8 cellular contexts compared by ENCODE assay signal in the genomic region with DNA sequence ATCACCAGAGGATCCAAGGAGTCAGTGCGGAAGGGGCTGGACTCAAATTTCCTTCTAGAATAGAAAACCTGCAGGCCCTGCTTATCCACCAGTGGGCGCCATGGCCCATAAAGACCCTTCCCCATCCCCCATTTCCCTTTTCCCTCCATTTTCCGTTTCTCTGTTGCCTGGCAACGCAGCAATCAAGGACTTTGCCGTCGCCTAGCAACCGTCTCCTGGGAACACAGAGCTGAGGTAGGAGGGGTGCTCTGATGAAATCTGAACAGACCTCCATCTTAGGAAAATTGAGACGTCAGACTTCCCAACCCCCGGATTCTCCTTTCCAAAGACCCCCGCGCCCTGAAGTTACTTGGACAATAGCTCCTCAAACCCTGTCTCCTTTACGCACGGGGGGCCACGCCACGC. TPM values are rescaled to one million over a fixed set of nuclear protein-coding genes. Genes with fewer than 3 reads are reported as not detected.
A peak's percentile ranks its signal among the peaks of the same experiment; 100 is the strongest.
DNase-seq lines count a peak whose midpoint lies in the region; ATAC-seq and TF ChIP-seq lines count a peak whose summit lies in the region.

No MANE protein-coding gene starts in this region.

- no peaks in the 10 kb centered on the region for H3K27me3 ChIP-seq in ectodermal cell (ENCODE audit: control insufficient read depth, insufficient read depth, low read length, poor library complexity, severe bottlenecking)
- no peaks in the 10 kb centered on the region for H3K27me3 ChIP-seq in lower lobe of right lung (ENCODE audit: low read depth)
- no peaks in the 10 kb centered on the region for H3K27me3 ChIP-seq in suprapubic skin

- ATAC-seq in lower lobe of right lung (peak; percentile 4 to 22), HG03571 (IDR thresholded peaks at IDR 0.05; ENCODE audit: unreplicated experiment) (no peak)

- no peak for DNase-seq in AG09309 (ENCODE audit: low read depth)
- DNase-seq in NCI-H1694 (lab: John Stamatoyannopoulos, UW), result peak; percentile 99
- peak; percentile 58 to 78 (median 75) for DNase-seq in T-helper 1 cell
- DNase-seq in lower lobe of right lung, result peak; percentile 84
- no peak for DNase-seq in suprapubic skin (ENCODE audit: low spot score in 2 of 2)

- H3K4me3 ChIP-seq in AG09309 (ENCODE audit: control insufficient read depth, low read depth, low read length) (peak overlapping the region; percentile 65), GM12875 (ENCODE audit: low read depth, low read length) (peak overlapping the region; percentile 43), ectodermal cell (ENCODE audit: insufficient read depth, low read depth, low read length) (peak overlapping the region; percentile 37), lower lobe of right lung (peak overlapping the region; percentile 70), suprapubic skin (peak overlapping the region; percentile 56)

- H3K27ac ChIP-seq in ectodermal cell (ENCODE audit: insufficient read depth, low read depth, low read length, poor library complexity, severe bottlenecking) (peak overlapping the region; percentile 95), lower lobe of right lung (peak overlapping the region; percentile 80), suprapubic skin (peak overlapping the region; percentile 72)

- intact Hi-C loops in lower lobe of right lung (cut with DNase I), result no loop called here

- no peaks in the 10 kb centered on the region for H3K36me3 ChIP-seq in ectodermal cell (ENCODE audit: control insufficient read depth, insufficient read depth, low read length)
- H3K36me3 ChIP-seq in lower lobe of right lung, result no peaks in the 10 kb centered on the region
- H3K36me3 ChIP-seq in suprapubic skin, result no peaks in the 10 kb centered on the region

- TF ChIP-seq CTCF in AG09309 (IDR thresholded peaks at IDR 0.05; ENCODE audit: control insufficient read depth, insufficient read depth, low read depth, low read length, missing control alignments) (peak; percentile 36), GM12875 (IDR thresholded peaks at IDR 0.05; ENCODE audit: borderline replicate concordance, insufficient read depth, low read depth, low read length) (peak; percentile 49), lower lobe of right lung (IDR thresholded peaks at IDR 0.05) (peak; percentile 35), suprapubic skin (IDR thresholded peaks at IDR 0.05) (peak; percentile 11 to 16)

- no peak for TF ChIP-seq POLR2A in suprapubic skin (IDR thresholded peaks at IDR 0.05)

- H3K9me3 ChIP-seq in ectodermal cell (ENCODE audit: control insufficient read depth, low read length), result no peaks in the 10 kb centered on the region
- H3K9me3 ChIP-seq in lower lobe of right lung, result no peaks in the 10 kb centered on the region
- H3K9me3 ChIP-seq in suprapubic skin, result no peaks in the 10 kb centered on the region

- WGBS in ectodermal cell, 2 experiments, result 0 to 1% methylated on average over 15 of the region's 15 CpGs
- 7% methylated on average over 15 of the region's 15 CpGs for WGBS in suprapubic skin

- H3K4me1 ChIP-seq in ectodermal cell (ENCODE audit: control insufficient read depth, insufficient read depth, low read length), result peaks cover 64% of the 10 kb centered on the region
- H3K4me1 ChIP-seq in lower lobe of right lung, result peaks cover 51% of the 10 kb centered on the region
- H3K4me1 ChIP-seq in suprapubic skin, result peaks cover 52% of the 10 kb centered on the region

- TF ChIP-seq EP300 in suprapubic skin (IDR thresholded peaks at IDR 0.05), result no peak

RNA-seq across cellular contexts. Expression of gene DLG4, which starts 5.7 kb away (rescaled TPM):
- polyA plus RNA-seq in ectodermal cell (2013, experiment 1 of 4), result 93.7 TPM
- polyA plus RNA-seq in ectodermal cell (2013, experiment 2 of 4), result 92.1 TPM
- polyA plus RNA-seq in ectodermal cell (2013, experiment 3 of 4), result 73.8 TPM
- 80.9 TPM for polyA plus RNA-seq in ectodermal cell (2013, experiment 4 of 4)
- total RNA-seq in lower lobe of right lung, result 29.3 TPM
- 10 to 100 TPM in 1 of 4 donors, 1 to 10 TPM in 3; 2.9 to 12.7 (median 3.2) TPM for total RNA-seq in suprapubic skin

RNA-seq across cellular contexts. Expression of gene ACADVL, which starts 5.8 kb away (rescaled TPM):
- polyA plus RNA-seq in ectodermal cell (2013, experiment 1 of 4), result 386 TPM
- polyA plus RNA-seq in ectodermal cell (2013, experiment 2 of 4), result 387 TPM
- 301 TPM for polyA plus RNA-seq in ectodermal cell (2013, experiment 3 of 4)
- polyA plus RNA-seq in ectodermal cell (2013, experiment 4 of 4), result 371 TPM
- total RNA-seq in lower lobe of right lung, result 576 TPM
- total RNA-seq in suprapubic skin, result 1,000 to 10,000 TPM in 1 of 4 donors, 100 to 1,000 TPM in 3; 565 to 1,687 (median 703) TPM

RNA-seq across cellular contexts. Expression of gene DVL2, which starts 20.4 kb away (rescaled TPM):
- 86.8 TPM for polyA plus RNA-seq in ectodermal cell (2013, experiment 1 of 4)
- 86.8 TPM for polyA plus RNA-seq in ectodermal cell (2013, experiment 2 of 4)
- 62.2 TPM for polyA plus RNA-seq in ectodermal cell (2013, experiment 3 of 4)
- polyA plus RNA-seq in ectodermal cell (2013, experiment 4 of 4), result 74.7 TPM
- total RNA-seq in lower lobe of right lung, result 46.4 TPM
- 10 to 100 TPM; 53.2 to 78.1 (median 55.5) TPM for total RNA-seq in suprapubic skin

RNA-seq across cellular contexts. Expression of gene PHF23, which starts 25.4 kb away (rescaled TPM):
- 89.7 TPM for polyA plus RNA-seq in ectodermal cell (2013, experiment 1 of 4)
- 99.3 TPM for polyA plus RNA-seq in ectodermal cell (2013, experiment 2 of 4)
- 72.2 TPM for polyA plus RNA-seq in ectodermal cell (2013, experiment 3 of 4)
- 85.3 TPM for polyA plus RNA-seq in ectodermal cell (2013, experiment 4 of 4)
- 33.9 TPM for total RNA-seq in lower lobe of right lung
- 10 to 100 TPM; 19.0 to 35.0 (median 29.1) TPM for total RNA-seq in suprapubic skin

RNA-seq across cellular contexts. Expression of gene GABARAP, which starts 28.4 kb away (rescaled TPM):
- polyA plus RNA-seq in ectodermal cell (2013, experiment 1 of 4), result 564 TPM
- polyA plus RNA-seq in ectodermal cell (2013, experiment 2 of 4), result 562 TPM
- polyA plus RNA-seq in ectodermal cell (2013, experiment 3 of 4), result 520 TPM
- polyA plus RNA-seq in ectodermal cell (2013, experiment 4 of 4), result 589 TPM
- total RNA-seq in lower lobe of right lung, result 587 TPM
- 100 to 1,000 TPM; 446 to 840 (median 533) TPM for total RNA-seq in suprapubic skin

Comparison
In these comparisons a context has a peak if more than half of its experiments do, and no peak if none do; other contexts are left out.
1. DNase-seq: peak in NCI-H1694 (single experiment), T-helper 1 cell (5 of 5) and lower lobe of right lung (single experiment); none in AG09309 (single experiment) and suprapubic skin (0 of 2).
2. Peak in every context shown above with its lines, with median percentiles within 50 percentile points of each other: H3K4me3 ChIP-seq, CTCF ChIP-seq and H3K27ac ChIP-seq.